ENCODE assay signal across 1 cellular context in the genomic region with DNA sequence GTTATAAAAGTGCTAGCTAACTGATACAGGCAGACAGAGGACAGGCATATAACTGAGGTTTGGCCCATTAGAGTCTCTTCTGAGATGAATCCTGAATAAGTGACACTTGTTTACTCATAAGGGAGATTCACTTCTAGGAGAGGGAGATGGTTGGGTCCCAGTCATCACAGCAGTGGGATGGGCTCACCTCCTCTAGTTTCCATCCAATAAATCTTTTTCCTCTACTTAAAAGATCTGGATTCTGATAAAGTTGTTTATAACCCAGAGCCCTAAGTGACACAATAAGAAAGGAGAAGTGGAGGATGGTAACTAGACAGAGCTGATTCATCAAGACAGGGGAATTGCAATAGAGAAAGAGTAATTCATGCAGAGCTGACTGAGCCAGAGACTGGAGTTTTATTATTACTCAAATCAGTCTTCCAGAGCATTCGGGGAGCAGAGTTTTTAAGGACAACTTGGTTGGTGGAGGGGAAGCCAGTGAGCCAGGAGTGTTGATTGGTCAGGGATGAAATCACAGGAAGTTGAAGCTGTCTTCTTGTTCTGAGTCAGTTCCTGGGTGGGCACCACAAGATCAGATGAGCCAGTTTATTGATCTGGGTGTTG.
TF ChIP-seq lines count a peak whose summit lies in the region.
"Not testable (repeated sequence)": the region's sequence is repeated elsewhere in the genome, so short reads cannot be mapped to it uniquely, and the experiment has no call there.

No MANE protein-coding gene starts in this region.

TF ChIP-seq in K562, 482 proteins besides CTCF, POLR2A, EP300 and RAD21:
- TF ChIP-seq FOSL1 (tag; conservative IDR thresholded peaks at IDR 0.05), result peak; percentile 29
- TF ChIP-seq, protein P1, sequence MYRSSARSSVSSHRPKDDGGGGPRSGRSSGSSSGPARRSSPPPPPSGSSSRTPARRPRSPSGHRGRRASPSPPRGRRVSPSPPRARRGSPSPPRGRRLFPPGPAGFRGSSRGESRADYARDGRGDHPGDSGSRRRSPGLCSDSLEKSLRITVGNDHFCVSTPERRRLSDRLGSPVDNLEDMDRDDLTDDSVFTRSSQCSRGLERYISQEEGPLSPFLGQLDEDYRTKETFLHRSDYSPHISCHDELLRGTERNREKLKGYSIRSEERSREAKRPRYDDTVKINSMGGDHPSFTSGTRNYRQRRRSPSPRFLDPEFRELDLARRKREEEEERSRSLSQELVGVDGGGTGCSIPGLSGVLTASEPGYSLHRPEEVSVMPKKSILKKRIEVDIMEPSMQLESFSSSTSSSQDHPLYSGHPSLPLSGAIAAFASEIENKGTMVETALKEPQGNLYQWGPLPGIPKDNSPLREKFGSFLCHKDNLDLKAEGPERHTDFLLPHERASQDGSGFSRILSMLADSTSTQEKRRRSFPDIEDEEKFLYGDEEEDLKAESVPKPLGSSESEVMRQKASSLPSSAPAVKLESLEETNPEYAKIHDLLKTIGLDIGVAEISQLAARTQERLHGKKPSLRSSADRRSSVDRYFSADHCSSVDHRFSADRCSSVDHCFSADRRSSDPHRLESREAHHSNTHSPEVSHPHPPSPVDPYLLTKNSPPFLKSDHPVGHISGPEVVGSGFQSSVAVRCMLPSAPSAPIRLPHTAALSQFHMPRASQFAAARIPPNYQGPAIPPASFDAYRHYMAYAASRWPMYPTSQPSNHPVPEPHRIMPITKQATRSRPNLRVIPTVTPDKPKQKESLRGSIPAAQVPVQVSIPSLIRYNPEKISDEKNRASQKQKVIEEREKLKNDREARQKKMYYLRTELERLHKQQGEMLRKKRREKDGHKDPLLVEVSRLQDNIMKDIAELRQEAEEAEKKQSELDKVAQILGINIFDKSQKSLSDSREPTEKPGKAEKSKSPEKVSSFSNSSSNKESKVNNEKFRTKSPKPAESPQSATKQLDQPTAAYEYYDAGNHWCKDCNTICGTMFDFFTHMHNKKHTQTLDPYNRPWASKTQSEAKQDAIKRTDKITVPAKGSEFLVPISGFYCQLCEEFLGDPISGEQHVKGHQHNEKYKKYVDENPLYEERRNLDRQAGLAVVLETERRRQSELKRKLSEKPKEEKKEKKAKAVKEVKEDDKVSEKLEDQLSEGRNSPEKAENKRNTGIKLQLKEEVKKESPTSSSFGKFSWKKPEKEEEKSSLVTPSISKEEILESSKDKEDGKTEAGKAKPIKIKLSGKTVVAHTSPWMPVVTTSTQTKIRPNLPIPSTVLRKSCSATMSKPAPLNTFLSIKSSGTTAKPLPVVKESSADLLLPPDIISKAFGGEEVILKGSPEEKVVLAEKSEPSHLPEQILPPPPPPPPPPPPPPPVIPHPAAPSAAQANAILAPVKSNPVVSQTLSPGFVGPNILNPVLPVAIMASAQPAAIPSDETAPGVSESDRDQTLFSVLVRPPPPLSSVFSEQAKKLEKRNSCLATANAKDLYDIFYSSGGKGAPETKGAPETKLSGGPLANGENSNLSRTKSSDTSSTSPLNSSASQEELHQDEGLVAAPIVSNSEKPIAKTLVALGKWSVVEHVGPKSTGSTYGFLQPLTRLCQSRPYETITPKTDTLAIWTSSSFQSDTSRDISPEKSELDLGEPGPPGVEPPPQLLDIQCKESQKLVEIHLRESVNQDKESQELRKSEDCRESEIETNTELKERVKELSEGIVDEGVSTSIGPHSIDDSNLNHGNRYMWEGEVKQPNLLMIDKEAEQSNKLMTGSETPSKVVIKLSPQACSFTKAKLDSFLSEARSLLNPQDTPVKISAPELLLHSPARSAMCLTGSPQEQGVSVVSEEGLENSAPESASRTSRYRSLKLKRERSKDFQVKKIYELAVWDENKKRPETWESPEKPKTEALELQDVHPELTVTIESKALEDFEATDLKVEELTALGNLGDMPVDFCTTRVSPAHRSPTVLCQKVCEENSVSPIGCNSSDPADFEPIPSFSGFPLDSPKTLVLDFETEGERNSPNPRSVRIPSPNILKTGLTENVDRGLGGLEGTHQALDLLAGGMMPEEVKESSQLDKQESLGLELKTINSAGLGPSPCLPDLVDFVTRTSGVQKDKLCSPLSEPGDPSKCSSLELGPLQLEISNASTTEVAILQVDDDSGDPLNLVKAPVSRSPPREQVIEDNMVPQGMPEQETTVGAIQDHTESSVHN (IDR thresholded peaks at IDR 0.05; ENCODE audit: borderline replicate concordance in 1 of 2, low read depth in 1 of 2), result 0 out of 4 replicates have a peak, but pooled peaks of 1 of the 2 experiments have one; percentile 25
- TF ChIP-seq FOXJ2 (tag; IDR thresholded peaks at IDR 0.05), result 0 out of 2 replicates have a peak, but pooled peaks have one; percentile 48
- TF ChIP-seq, protein P2, sequence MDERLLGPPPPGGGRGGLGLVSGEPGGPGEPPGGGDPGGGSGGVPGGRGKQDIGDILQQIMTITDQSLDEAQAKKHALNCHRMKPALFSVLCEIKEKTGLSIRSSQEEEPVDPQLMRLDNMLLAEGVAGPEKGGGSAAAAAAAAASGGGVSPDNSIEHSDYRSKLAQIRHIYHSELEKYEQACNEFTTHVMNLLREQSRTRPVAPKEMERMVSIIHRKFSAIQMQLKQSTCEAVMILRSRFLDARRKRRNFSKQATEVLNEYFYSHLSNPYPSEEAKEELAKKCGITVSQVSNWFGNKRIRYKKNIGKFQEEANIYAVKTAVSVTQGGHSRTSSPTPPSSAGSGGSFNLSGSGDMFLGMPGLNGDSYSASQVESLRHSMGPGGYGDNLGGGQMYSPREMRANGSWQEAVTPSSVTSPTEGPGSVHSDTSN (CRISPR knock-in tag; IDR thresholded peaks at IDR 0.05; ENCODE audit: low read depth), result not testable (repeated sequence)
- TF ChIP-seq, protein P2 (tag; conservative IDR thresholded peaks at IDR 0.05; ENCODE audit: low read depth), result peak; percentile 70
- TF ChIP-seq, protein P3, sequence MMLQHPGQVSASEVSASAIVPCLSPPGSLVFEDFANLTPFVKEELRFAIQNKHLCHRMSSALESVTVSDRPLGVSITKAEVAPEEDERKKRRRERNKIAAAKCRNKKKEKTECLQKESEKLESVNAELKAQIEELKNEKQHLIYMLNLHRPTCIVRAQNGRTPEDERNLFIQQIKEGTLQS (IDR thresholded peaks at IDR 0.05), result peak; percentile 31; the same call in 1 of the 2 replicates
- TF ChIP-seq, protein P3 (CRISPR knock-in tag; conservative IDR thresholded peaks at IDR 0.05), result not testable (repeated sequence)
- peak; percentile 61 for TF ChIP-seq MEIS2 (IDR thresholded peaks at IDR 0.05; ENCODE audit: partially characterized antibody)
- 0 out of 4 replicates have a peak, but pooled peaks of 1 of the 2 experiments have one; percentile 15 for TF ChIP-seq TRIM24 (IDR thresholded peaks at IDR 0.05)
- peak; percentile 33; the same call in 1 of the 2 replicates for TF ChIP-seq SOX6 (IDR thresholded peaks at IDR 0.05)
- peak; percentile 31; the same call in 1 of the 2 replicates for TF ChIP-seq PKNOX1 (IDR thresholded peaks at IDR 0.05)
- 0 out of 2 replicates have a peak, but pooled peaks have one; percentile 15 for TF ChIP-seq SPI1 (IDR thresholded peaks at IDR 0.05; ENCODE audit: borderline replicate concordance, low read depth, low read length)
